10 cellular contexts compared by ENCODE assay signal in genomic region chr17:32495347-32496253, GRCh38. TPM values are rescaled to one million over a fixed set of nuclear protein-coding genes. Genes with fewer than 3 reads are reported as not detected.
DNase-seq lines count a peak whose midpoint lies in the region; ATAC-seq and TF ChIP-seq lines count a peak whose summit lies in the region.
"Had no signal": no experiment of that assay in that cellular context is flagged by ENCODE, and none has a peak within 500 bp of the region (broad histone marks: within the 10 kb centered on the region; RNA-seq: fewer than 3 reads in every experiment).

No MANE protein-coding gene starts in this region.

- H3K27me3 Mint-ChIP-seq in activated naive CD4-positive, alpha-beta T cell treated with anti-CD3 and anti-CD28 coated beads for 36 hours (ENCODE audit: low read depth): no peaks in the 10 kb centered on the region

- H3K4me1 ChIP-seq in tibial artery (peaks cover 0 to 45% (median 30%) of the 10 kb centered on the region in 4 donors), hepatocyte (ENCODE audit: insufficient read depth) (no peaks in the 10 kb centered on the region)

- no peak overlapping the region for H3K27ac Mint-ChIP-seq in activated naive CD4-positive, alpha-beta T cell treated with anti-CD3 and anti-CD28 coated beads for 36 hours
- H3K27ac Mint-ChIP-seq: activated naive CD4-positive, alpha-beta T cell treated with anti-CD3 and anti-CD28 coated beads, Interleukin-2, amount 50 U/mL, for 72 hours had no signal

- no peaks in the 10 kb centered on the region for H3K9me3 Mint-ChIP-seq in activated naive CD4-positive, alpha-beta T cell treated with anti-CD3 and anti-CD28 coated beads for 36 hours
- H3K9me3 Mint-ChIP-seq: activated naive CD4-positive, alpha-beta T cell treated with anti-CD3 and anti-CD28 coated beads, Interleukin-2, amount 50 U/mL, for 72 hours had no signal

- no peak overlapping the region for H3K4me2 ChIP-seq in hepatocyte

- H3K27me3 ChIP-seq in tibial artery (no peaks in the 10 kb centered on the region), hepatocyte (no peaks in the 10 kb centered on the region)

- H4K20me1 ChIP-seq in hepatocyte (ENCODE audit: insufficient read depth, poor library complexity, severe bottlenecking): no peaks in the 10 kb centered on the region

- H3K4me3 Mint-ChIP-seq in activated naive CD4-positive, alpha-beta T cell treated with anti-CD3 and anti-CD28 coated beads for 36 hours: no peak overlapping the region

- H2AFZ ChIP-seq in hepatocyte: no peak overlapping the region

- peaks cover 13% of the 10 kb centered on the region for H3K36me3 Mint-ChIP-seq in activated naive CD4-positive, alpha-beta T cell treated with anti-CD3 and anti-CD28 coated beads for 36 hours (ENCODE audit: low read depth)
- H3K36me3 Mint-ChIP-seq: activated naive CD4-positive, alpha-beta T cell treated with anti-CD3 and anti-CD28 coated beads, Interleukin-2, amount 50 U/mL, for 72 hours had no signal

- no peaks in the 10 kb centered on the region for H3K9me2 ChIP-seq in hepatocyte (replicated peaks; ENCODE audit: insufficient read depth)

- peak; percentile 49 for DNase-seq in activated naive CD4-positive, alpha-beta T cell treated with anti-CD3 and anti-CD28 coated beads for 36 hours
- DNase-seq in activated naive CD4-positive, alpha-beta T cell treated with anti-CD3 and anti-CD28 coated beads, Interleukin-2, amount 50 U/mL, for 16 hours: no peak
- DNase-seq in caudate nucleus (lab: John Stamatoyannopoulos, UW) (peak in 17 of 61 donors; percentile 18 to 73 (median 33)), left lobe of liver (ENCODE audit: low spot score) (no peak), tibial artery (peak in 1 of 2 donors; percentile 76), hepatocyte (ENCODE audit: low spot score) (no peak), GM20000 (ENCODE audit: low spot score) (no peak)

- peaks cover 46% of the 10 kb centered on the region for H3K4me1 Mint-ChIP-seq in activated naive CD4-positive, alpha-beta T cell treated with anti-CD3 and anti-CD28 coated beads for 36 hours (ENCODE audit: low read depth)

- intact Hi-C loops in activated naive CD4-positive, alpha-beta T cell treated with anti-CD3 and anti-CD28 coated beads for 36 hours (cut with micrococcal nuclease): no loop called here
- intact Hi-C loops in tibial artery (cut with DNase I; ENCODE audit: low total_unique reads): no loop called here

- H3K27ac ChIP-seq in caudate nucleus (ENCODE audit: low read depth, low read length) (peak overlapping the region; percentile 20), tibial artery (peak overlapping the region; percentile 72 to 76), hepatocyte (no peak overlapping the region)

- H3K4me3 ChIP-seq in tibial artery (peak overlapping the region in 1 of 2 donors; percentile 7), hepatocyte (no peak overlapping the region)
- H3K4me3 ChIP-seq: skin epidermis had no signal

- TF ChIP-seq CTCF in tibial artery (IDR thresholded peaks at IDR 0.05) (no peak), hepatocyte (IDR thresholded peaks at IDR 0.05; ENCODE audit: poor library complexity) (no peak), GM20000 (IDR thresholded peaks at IDR 0.05; ENCODE audit: extremely low read depth, missing control alignments) (no peak)

- 87% methylated on average over 46 of the region's 46 CpGs for WGBS in hepatocyte (ENCODE audit: low lambda C conversion rate, missing lambda C conversion rate)

- CTCF ChIA-PET in activated naive CD4-positive, alpha-beta T cell treated with anti-CD3 and anti-CD28 coated beads for 36 hours (lab: Charles Lee): interaction anchor here (1.1 to 1.6 kb wide), 3 partner anchors 22 to 52 kb away, joined by 3 to 5 read pairs (median 4); partner anchors contain the start of gene PSMD11

- no peaks in the 10 kb centered on the region for H3K79me2 ChIP-seq in hepatocyte

- peak; percentile 57 for ATAC-seq in left lobe of liver
- no peak for ATAC-seq in HG03025 (IDR thresholded peaks at IDR 0.05; ENCODE audit: low FRiP score, unreplicated experiment)

- H3K9me3 ChIP-seq in tibial artery (no peaks in the 10 kb centered on the region), hepatocyte (ENCODE audit: low read depth) (no peaks in the 10 kb centered on the region)

- H3K36me3 ChIP-seq in tibial artery: peaks cover 14 to 41% (median 21%) of the 10 kb centered on the region in 3 donors
- H3K36me3 ChIP-seq in hepatocyte (replicated peaks; ENCODE audit: insufficient read depth, low read depth): no peaks in the 10 kb centered on the region

RNA-seq across cellular contexts. Expression of gene CDK5R1, which starts 8.8 kb away (rescaled TPM):
- total RNA-seq in activated naive CD4-positive, alpha-beta T cell treated with anti-CD3 and anti-CD28 coated beads for 36 hours: 10 to 100 TPM; 50.6 to 52.1 TPM
- total RNA-seq in left lobe of liver (0.68 TPM), hepatocyte (1.1 and 1.3 TPM in 2 replicates)
- polyA plus RNA-seq in hepatocyte: 0.80 and 1.0 TPM in 2 replicates

RNA-seq across cellular contexts. Expression of gene PSMD11, which starts 51.3 kb away (rescaled TPM):
- total RNA-seq in activated naive CD4-positive, alpha-beta T cell treated with anti-CD3 and anti-CD28 coated beads for 36 hours: 100 to 1,000 TPM; 132 to 145 TPM
- total RNA-seq in left lobe of liver (49.1 TPM), hepatocyte (61.6 and 62.0 TPM in 2 replicates)
- 141 and 145 TPM in 2 replicates for polyA plus RNA-seq in hepatocyte

Comparison
In these comparisons a context has a peak if more than half of its experiments do, and no peak if none do; other contexts are left out.
1. RNA of gene CDK5R1, which starts 8.8 kb away (total RNA-seq): 50.6 to 52.1 TPM in activated naive CD4-positive, alpha-beta T cell treated with anti-CD3 and anti-CD28 coated beads for 36 hours; 1.1 to 1.3 TPM in hepatocyte and 0.68 TPM in left lobe of liver (single experiment); every median in the first group is over 10 times any median in the second.